23 cellular contexts compared by ENCODE assay signal in the genomic region with DNA sequence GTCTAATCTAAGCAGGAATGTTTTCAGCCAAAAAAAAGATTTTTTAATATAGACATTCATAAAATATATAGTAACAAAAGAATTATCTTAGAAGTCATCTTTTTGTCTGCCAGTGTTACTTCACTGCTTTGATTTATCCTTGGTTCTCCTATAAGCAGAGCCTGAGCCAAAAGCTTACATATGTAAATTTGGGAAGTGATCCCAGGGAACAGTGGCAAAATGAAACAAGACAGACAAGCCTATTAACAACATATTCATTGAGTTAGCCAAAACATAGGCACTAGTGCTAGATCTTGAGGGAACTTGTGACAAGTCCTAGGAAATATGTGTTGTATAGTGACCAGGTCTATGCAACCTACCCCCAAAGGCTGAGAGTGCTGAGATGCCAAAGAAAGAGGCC. TPM values are rescaled to one million over a fixed set of nuclear protein-coding genes. Genes with fewer than 3 reads are reported as not detected.
DNase-seq lines count a peak whose midpoint lies in the region; ATAC-seq, FAIRE-seq and TF ChIP-seq lines count a peak whose summit lies in the region.
"Had no signal": no experiment of that assay in that cellular context is flagged by ENCODE, and none has a peak within 500 bp of the region (broad histone marks: within the 10 kb centered on the region; RNA-seq: fewer than 3 reads in every experiment).

No MANE protein-coding gene starts in this region.

- no peaks in the 10 kb centered on the region for H3K9me3 Mint-ChIP-seq in activated CD4-positive, alpha-beta T cell treated with anti-CD3 and anti-CD28 coated beads, Interleukin-2, amount 10 ng/mL, durations not matched to agents 7 days and 5 days
- no peaks in the 10 kb centered on the region for H3K9me3 Mint-ChIP-seq in activated naive CD8-positive, alpha-beta T cell treated with anti-CD3 and anti-CD28 coated beads, Interleukin-2, amount 50 U/mL, for 24 hours
- H3K9me3 Mint-ChIP-seq in naive thymus-derived CD8-positive, alpha-beta T cell, result no peaks in the 10 kb centered on the region
- H3K9me3 Mint-ChIP-seq: activated T-cell treated with anti-CD3 and anti-CD28 coated beads, Interleukin-2, amount 50 U/mL, for 4 hours had no signal

- no peak overlapping the region for H3K4me3 Mint-ChIP-seq in activated CD4-positive, alpha-beta T cell treated with anti-CD3 and anti-CD28 coated beads, Interleukin-2, amount 10 ng/mL, durations not matched to agents 7 days and 5 days
- no peak overlapping the region for H3K4me3 Mint-ChIP-seq in activated naive CD8-positive, alpha-beta T cell treated with anti-CD3 and anti-CD28 coated beads, Interleukin-2, amount 50 U/mL, for 24 hours
- peak overlapping the region in 1 of 10 donors; percentile 11 for H3K4me3 Mint-ChIP-seq in naive thymus-derived CD8-positive, alpha-beta T cell
- H3K4me3 Mint-ChIP-seq: activated T-cell treated with anti-CD3 and anti-CD28 coated beads, Interleukin-2, amount 50 U/mL, for 4 hours had no signal

- H3K4me3 ChIP-seq in HAP-1, result no peak overlapping the region
- H3K4me3 ChIP-seq: BLaER1, gastrocnemius medialis, testis had no signal

- POLR2A ChIA-PET in activated CD4-positive, alpha-beta T cell treated with anti-CD3 and anti-CD28 coated beads, Interleukin-2, amount 10 ng/mL, durations not matched to agents 7 days and 5 days (lab: Charles Lee), result no interaction called here
- POLR2A ChIA-PET in naive thymus-derived CD8-positive, alpha-beta T cell (lab: Charles Lee), result interaction anchor here (0.6 to 1.1 kb wide), 2 partner anchors 11 to 35 kb away, joined by 3 read pairs; no protein-coding TSS in a partner anchor

- no peak for DNase-seq in activated CD4-positive, alpha-beta T cell treated with anti-CD3 and anti-CD28 coated beads, Interleukin-2, amount 10 ng/mL, durations not matched to agents 7 days and 5 days
- no peak for DNase-seq in activated CD4-positive, alpha-beta T cell treated with anti-CD3 and anti-CD28 coated beads for 1 hour
- DNase-seq in HAP-1 (ENCODE audit: low spot score in 2 of 2) (peak; percentile 26 to 89), NCI-H446 treated with DMSO at 0.1 percent for 48 hours (lab: John Stamatoyannopoulos, UW) (no peak), GM12892 (ENCODE audit: insufficient read length) (no peak), RCC 7860 (ENCODE audit: low spot score) (no peak)
- DNase-seq in activated naive CD8-positive, alpha-beta T cell treated with anti-CD3 and anti-CD28 coated beads, Interleukin-2, amount 50 U/mL, for 24 hours, result no peak
- no peak for DNase-seq in naive thymus-derived CD8-positive, alpha-beta T cell
- DNase-seq: gastrocnemius medialis, kidney, mammary epithelial cell, NCI-H1092 treated with DMSO at 0.1 percent for 48 hours, NCI-H2081, testis had no signal

- no peak for ATAC-seq in activated naive CD8-positive, alpha-beta T cell treated with anti-CD3 and anti-CD28 coated beads, Interleukin-2, amount 50 U/mL, for 24 hours
- ATAC-seq in naive thymus-derived CD8-positive, alpha-beta T cell, result no peak
- ATAC-seq: gastrocnemius medialis, sciatic nerve, SK-N-SH treated with all-trans-retinoic acid at 6 μM for 48 hours had no signal

- peaks cover 73% of the 10 kb centered on the region for H3K36me3 Mint-ChIP-seq in activated CD4-positive, alpha-beta T cell treated with anti-CD3 and anti-CD28 coated beads, Interleukin-2, amount 10 ng/mL, durations not matched to agents 7 days and 5 days (ENCODE audit: low read depth)
- H3K36me3 Mint-ChIP-seq in activated naive CD8-positive, alpha-beta T cell treated with anti-CD3 and anti-CD28 coated beads, Interleukin-2, amount 50 U/mL, for 24 hours (ENCODE audit: low read depth), result peaks cover 65% of the 10 kb centered on the region
- peaks cover 0 to 81% (median 18%) of the 10 kb centered on the region in 3 donors for H3K36me3 Mint-ChIP-seq in naive thymus-derived CD8-positive, alpha-beta T cell

- FAIRE-seq in GM12892 (lab: Jason Lieb, UNC), result no peak
- FAIRE-seq in RCC 7860 (lab: Jason Lieb, UNC), result no peak
- FAIRE-seq: kidney had no signal

- H3K27ac Mint-ChIP-seq in activated CD4-positive, alpha-beta T cell treated with anti-CD3 and anti-CD28 coated beads, Interleukin-2, amount 10 ng/mL, durations not matched to agents 7 days and 5 days, result peak overlapping the region; percentile 60
- peak overlapping the region; percentile 78 for H3K27ac Mint-ChIP-seq in activated naive CD8-positive, alpha-beta T cell treated with anti-CD3 and anti-CD28 coated beads, Interleukin-2, amount 50 U/mL, for 24 hours
- H3K27ac Mint-ChIP-seq in naive thymus-derived CD8-positive, alpha-beta T cell, result peak overlapping the region; percentile 25 to 95 (median 88)

- no peaks in the 10 kb centered on the region for H3K27me3 Mint-ChIP-seq in activated CD4-positive, alpha-beta T cell treated with anti-CD3 and anti-CD28 coated beads, Interleukin-2, amount 10 ng/mL, durations not matched to agents 7 days and 5 days
- H3K27me3 Mint-ChIP-seq in activated naive CD8-positive, alpha-beta T cell treated with anti-CD3 and anti-CD28 coated beads, Interleukin-2, amount 50 U/mL, for 24 hours, result no peaks in the 10 kb centered on the region
- H3K27me3 Mint-ChIP-seq in naive thymus-derived CD8-positive, alpha-beta T cell, result no peaks in the 10 kb centered on the region

- H3K4me1 ChIP-seq in HAP-1, result peaks cover 15% of the 10 kb centered on the region
- H3K4me1 ChIP-seq: BLaER1, gastrocnemius medialis, parathyroid adenoma, testis had no signal

- peaks cover 56% of the 10 kb centered on the region for H3K36me3 ChIP-seq in HAP-1 (replicated peaks)

- no peaks in the 10 kb centered on the region for H3K27me3 ChIP-seq in HAP-1 (ENCODE audit: low read depth)
- H3K27me3 ChIP-seq: BLaER1, gastrocnemius medialis, testis had no signal

- H3K9me3 ChIP-seq in HAP-1, result no peaks in the 10 kb centered on the region
- H3K9me3 ChIP-seq: BLaER1, gastrocnemius medialis, testis had no signal

- TF ChIP-seq POLR2A in GM12892 (IDR thresholded peaks at IDR 0.05; ENCODE audit: low read depth, low read length), result no peak

- in situ Hi-C loops in HAP-1 (cut with MboI; ENCODE audit: low sequenced_read_pairs), result no loop called here

- H3K4me1 Mint-ChIP-seq in activated CD4-positive, alpha-beta T cell treated with anti-CD3 and anti-CD28 coated beads, Interleukin-2, amount 10 ng/mL, durations not matched to agents 7 days and 5 days, result peaks cover 62% of the 10 kb centered on the region
- peaks cover 55% of the 10 kb centered on the region for H3K4me1 Mint-ChIP-seq in activated naive CD8-positive, alpha-beta T cell treated with anti-CD3 and anti-CD28 coated beads, Interleukin-2, amount 50 U/mL, for 24 hours
- peaks cover 26 to 65% (median 62%) of the 10 kb centered on the region in 4 donors for H3K4me1 Mint-ChIP-seq in naive thymus-derived CD8-positive, alpha-beta T cell

- CTCF ChIA-PET in activated CD4-positive, alpha-beta T cell treated with anti-CD3 and anti-CD28 coated beads, Interleukin-2, amount 10 ng/mL, durations not matched to agents 7 days and 5 days (lab: Charles Lee), result interaction anchor here (3.7 kb wide), 1 partner anchor 10 kb away, joined by 23 read pairs; a partner anchor contains a TSS

RNA-seq across cellular contexts. Expression of a gene that starts 11.2 kb away (rescaled TPM):
- total RNA-seq in activated CD4-positive, alpha-beta T cell treated with anti-CD3 and anti-CD28 coated beads, Interleukin-2, amount 10 ng/mL, durations not matched to agents 7 days and 5 days, result 10 to 100 TPM; 27.6 to 29.6 TPM
- 10 to 100 TPM; 29.3 to 36.9 TPM for total RNA-seq in naive thymus-derived CD8-positive, alpha-beta T cell
- polyA plus RNA-seq in naive thymus-derived CD8-positive, alpha-beta T cell, result 10 to 100 TPM; 22.8 to 26.4 (median 25.9) TPM
- polyA plus RNA-seq in GM12892 (2012; ENCODE audit: missing spikeins), result 12.3 TPM

RNA-seq across cellular contexts. Expression of a gene that starts 27.1 kb away (rescaled TPM):
- total RNA-seq in activated CD4-positive, alpha-beta T cell treated with anti-CD3 and anti-CD28 coated beads, Interleukin-2, amount 10 ng/mL, durations not matched to agents 7 days and 5 days, result 1 to 10 TPM; 8.8 TPM
- total RNA-seq in naive thymus-derived CD8-positive, alpha-beta T cell, result 1 to 10 TPM; 8.8 to 9.5 TPM
- polyA plus RNA-seq in naive thymus-derived CD8-positive, alpha-beta T cell, result 10 to 100 TPM in 1 of 3 donors, 1 to 10 TPM in 2; 6.4 to 11.0 (median 7.7) TPM
- 2.3 TPM for polyA plus RNA-seq in GM12892 (2012; ENCODE audit: missing spikeins)
- total RNA-seq: A673, dermis microvascular lymphatic vessel endothelial cell, G401, NCI-H460 had no signal
- polyA plus RNA-seq: mammary epithelial cell had no signal

Comparison
In these comparisons a context has a peak if more than half of its experiments do, and no peak if none do; other contexts are left out.
1. DNase-seq: peak in HAP-1 (2 of 2); none in activated CD4-positive, alpha-beta T cell treated with anti-CD3 and anti-CD28 coated beads, Interleukin-2, amount 10 ng/mL, durations not matched to agents 7 days and 5 days (single experiment), activated CD4-positive, alpha-beta T cell treated with anti-CD3 and anti-CD28 coated beads for 1 hour (single experiment), activated naive CD8-positive, alpha-beta T cell treated with anti-CD3 and anti-CD28 coated beads, Interleukin-2, amount 50 U/mL, for 24 hours (single experiment), naive thymus-derived CD8-positive, alpha-beta T cell (0 of 10), NCI-H446 treated with DMSO at 0.1 percent for 48 hours (single experiment), GM12892 (single experiment) and RCC 7860 (single experiment).
2. Peak in every context shown above with its lines, with median percentiles within 50 percentile points of each other: H3K27ac Mint-ChIP-seq.